ENCODE assay signal across 8 cellular contexts in the genomic region with DNA sequence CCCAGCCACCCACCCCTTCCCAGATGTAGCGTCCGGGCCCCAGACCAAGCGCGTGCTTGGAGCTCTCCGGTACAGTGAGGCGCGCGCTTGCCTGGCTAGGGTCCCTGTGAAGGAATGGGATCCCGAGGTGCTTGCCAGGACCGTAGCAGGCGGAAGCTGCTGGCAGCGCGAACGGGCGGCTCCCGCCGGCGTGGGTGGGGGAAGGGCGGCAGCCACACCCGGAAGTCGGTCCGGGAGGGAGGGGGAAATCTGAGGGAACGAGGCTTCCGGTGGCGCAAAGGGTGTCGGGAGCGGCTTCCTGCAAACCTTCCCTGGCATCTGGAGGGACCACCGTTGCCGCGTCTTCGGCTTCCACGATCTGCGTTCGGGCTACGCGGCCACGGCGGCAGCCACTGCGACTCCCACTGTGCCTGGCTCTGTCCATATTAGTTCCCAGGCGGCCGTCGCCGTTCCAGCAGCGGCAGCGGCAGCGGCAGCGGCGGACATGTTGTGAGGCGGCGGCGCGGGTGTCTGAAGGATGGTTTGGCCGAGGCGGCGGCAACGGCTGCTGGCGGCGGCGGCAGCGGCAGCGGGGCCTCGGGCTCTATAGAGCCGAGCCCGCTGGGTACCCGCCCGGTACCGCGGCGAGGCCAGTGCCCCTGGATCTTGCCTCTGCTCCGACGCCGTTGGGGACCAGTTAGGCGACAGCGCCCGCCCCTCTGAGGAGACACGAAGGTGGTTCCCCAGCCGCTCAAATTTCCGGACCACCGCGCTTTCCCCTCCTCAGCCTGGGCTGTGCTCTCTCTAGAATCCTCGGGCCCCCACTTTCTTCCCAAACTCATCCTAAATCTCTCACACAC. TPM values are rescaled to one million over a fixed set of nuclear protein-coding genes. Genes with fewer than 3 reads are reported as not detected.
DNase-seq lines count a peak whose midpoint lies in the region; ATAC-seq, FAIRE-seq and TF ChIP-seq lines count a peak whose summit lies in the region.

A gene (plus strand): TSS at position 275 of the 839 bp plus-strand sequence. CDS start 739 bp downstream, outside the sequence.

- TF ChIP-seq CTCF in OCI-LY1 (IDR thresholded peaks at IDR 0.05; ENCODE audit: low read length) = no peak
- no peak for TF ChIP-seq CTCF in endothelial cell of umbilical vein (IDR thresholded peaks at IDR 0.05; ENCODE audit: extremely low read depth in 1 of 2, insufficient read depth in 1 of 2, low read depth in 1 of 2, low read length in 2 of 2)

- FAIRE-seq in endothelial cell of umbilical vein (lab: Jason Lieb, UNC) = peak; percentile 80

- H4K20me1 ChIP-seq in OCI-LY1 (ENCODE audit: insufficient read depth, low read length) (peaks cover 10% of the 10 kb centered on the region; the same call in 1 of the 2 replicates), endothelial cell of umbilical vein (replicated peaks; ENCODE audit: control insufficient read depth, extremely low read depth, insufficient read depth, low read length) (no peaks in the 10 kb centered on the region)

- H3K79me2 ChIP-seq in OCI-LY1 (ENCODE audit: insufficient read depth, low read length) (peaks cover 67% of the 10 kb centered on the region), endothelial cell of umbilical vein (ENCODE audit: control insufficient read depth, insufficient read depth, low read length) (peaks cover 51% of the 10 kb centered on the region)

- BruUV-seq in endothelial cell of umbilical vein (replicated peaks; lab: Mats Ljungman, UMichigan) = no TSS peak

- H3K9me3 ChIP-seq in OCI-LY1 (ENCODE audit: low read length) = no peaks in the 10 kb centered on the region
- H3K9me3 ChIP-seq in endothelial cell of umbilical vein (replicated peaks; ENCODE audit: control insufficient read depth, insufficient read depth, low read length) = no peaks in the 10 kb centered on the region

- peak within 1 kb of the TSS; percentile 100 for H3K9ac ChIP-seq in OCI-LY1 (ENCODE audit: low read length)
- H3K9ac ChIP-seq in endothelial cell of umbilical vein (replicated peaks; ENCODE audit: extremely low read depth, insufficient read depth, low read length) = peak within 1 kb of the TSS; percentile 92

- H3K27me3 ChIP-seq in OCI-LY1 (ENCODE audit: insufficient read depth, low read length) = no peaks in the 10 kb centered on the region
- no peaks in the 10 kb centered on the region for H3K27me3 ChIP-seq in endothelial cell of umbilical vein (ENCODE audit: control insufficient read depth in 2 of 2, insufficient read depth in 2 of 2, low read length in 2 of 2)

- no peaks in the 10 kb centered on the region for H3K9me1 ChIP-seq in endothelial cell of umbilical vein (replicated peaks; ENCODE audit: control insufficient read depth, extremely low read depth, insufficient read depth, low read length)

- H3K4me1 ChIP-seq in OCI-LY1 (ENCODE audit: insufficient read depth, low read length, severe bottlenecking) (peaks cover 40% of the 10 kb centered on the region), endothelial cell of umbilical vein (ENCODE audit: control insufficient read depth, extremely low read depth, insufficient read depth, low read length) (peaks cover 22% of the 10 kb centered on the region)

- H3K36me3 ChIP-seq in OCI-LY1 (ENCODE audit: insufficient read depth, low read length) (peaks cover 27% of the 10 kb centered on the region), endothelial cell of umbilical vein (ENCODE audit: control insufficient read depth in 2 of 2, extremely low read depth in 1 of 2, insufficient read depth in 2 of 2, low read length in 2 of 2) (no peaks in the 10 kb centered on the region)

- no peaks in the 10 kb centered on the region for H3F3A ChIP-seq in OCI-LY1 (ENCODE audit: insufficient read depth, low read length)

- H3K9me2 ChIP-seq in OCI-LY1 (ENCODE audit: low read depth, low read length) = no peaks in the 10 kb centered on the region

- intact Hi-C loops in endothelial cell of umbilical vein (cut with micrococcal nuclease) = loop anchor here (1.0 to 5.0 kb wide), 7 partner anchors 42 to 563 kb away; a partner anchor contains a TSS

- H3K4me2 ChIP-seq in OCI-LY1 (ENCODE audit: low read length) = peak within 1 kb of the TSS; percentile 97
- peak within 1 kb of the TSS; percentile 99 for H3K4me2 ChIP-seq in endothelial cell of umbilical vein (ENCODE audit: insufficient read depth, low read length)

- peak within 1 kb of the TSS; percentile 79 for H3K27ac ChIP-seq in OCI-LY1 (ENCODE audit: low read depth, low read length, poor library complexity, severe bottlenecking)
- H3K27ac ChIP-seq in endothelial cell of umbilical vein (ENCODE audit: insufficient read depth, low read depth, low read length) = peak within 1 kb of the TSS; percentile 88

- peak; percentile 93 for TF ChIP-seq POLR2A in endothelial cell of umbilical vein (IDR thresholded peaks at IDR 0.05; ENCODE audit: low read depth, low read length)

- 0 out of 2 replicates have a peak within 1 kb of the TSS, but pooled peaks have one; percentile 56 for H2AFZ ChIP-seq in OCI-LY1 (ENCODE audit: low read length)
- H2AFZ ChIP-seq in endothelial cell of umbilical vein (ENCODE audit: low read depth, low read length) = peak within 1 kb of the TSS; percentile 56

- peak; percentile 98 for DNase-seq in DMS 273 (lab: John Stamatoyannopoulos, UW; ENCODE audit: unreplicated experiment)
- DNase-seq in HuH-7 (ENCODE audit: low spot score) = peak; percentile 93
- peak; percentile 86 for DNase-seq in activated T-cell treated with anti-CD3 and anti-CD28 coated beads for 1 hour (ENCODE audit: low read depth)
- peak; percentile 94 for DNase-seq in endothelial cell of umbilical vein (ENCODE audit: low read depth, low spot score)
- peak; percentile 93 for DNase-seq in midbrain (lab: John Stamatoyannopoulos, UW)
- peak; percentile 86 to 91 for DNase-seq in stimulated activated CD8-positive, alpha-beta memory T cell treated with anti-CD3 and anti-CD28 coated beads, Interleukin-15, amount 100 ng/mL, for 48 hours (ENCODE audit: low read depth in 2 of 2)

- POLR2A ChIA-PET in endothelial cell of umbilical vein (lab: Charles Lee) = interaction anchor here (0.8 to 2.0 kb wide), 3 partner anchors 8 to 41 kb away, joined by 3 to 6 read pairs (median 5); no protein-coding TSS in a partner anchor

- dilution Hi-C loops in endothelial cell of umbilical vein (cut with MboI; ENCODE audit: extremely low pct_ligation_motif_present, low sequenced_read_pairs) = no loop called here

- CTCF ChIA-PET in endothelial cell of umbilical vein (lab: Charles Lee) = interaction anchor here (0.9 to 2.7 kb wide), 6 partner anchors 9 to 164 kb away, joined by 3 to 34 read pairs (median 3); no protein-coding TSS in a partner anchor

- H3K4me3 ChIP-seq in OCI-LY1 (ENCODE audit: low read depth, low read length, poor library complexity, severe bottlenecking) = peak within 1 kb of the TSS; percentile 94
- H3K4me3 ChIP-seq in endothelial cell of umbilical vein (replicated peaks in 1 of 3; ENCODE audit: insufficient read depth in 1 of 3, low read depth in 1 of 3, low read length in 3 of 3) = peak within 1 kb of the TSS; percentile 89 to 99 (median 97)

- ATAC-seq in GM21515 (IDR thresholded peaks at IDR 0.05; ENCODE audit: unreplicated experiment) = peak; percentile 72

TF ChIP-seq in endothelial cell of umbilical vein, 7 proteins besides CTCF, POLR2A, EP300 and RAD21:
- TF ChIP-seq, protein P1, sequence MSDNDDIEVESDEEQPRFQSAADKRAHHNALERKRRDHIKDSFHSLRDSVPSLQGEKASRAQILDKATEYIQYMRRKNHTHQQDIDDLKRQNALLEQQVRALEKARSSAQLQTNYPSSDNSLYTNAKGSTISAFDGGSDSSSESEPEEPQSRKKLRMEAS (IDR thresholded peaks at IDR 0.05; ENCODE audit: insufficient read depth, insufficient read length) = peak; percentile 25
- TF ChIP-seq MYC (IDR thresholded peaks at IDR 0.05; ENCODE audit: low read depth, low read length) = peak; percentile 94
- no peak for TF ChIP-seq GATA2 (IDR thresholded peaks at IDR 0.05; ENCODE audit: insufficient read depth, insufficient read length, low read depth, low read length)
- peak; percentile 99 for TF ChIP-seq POLR2AphosphoS5 (IDR thresholded peaks at IDR 0.05; ENCODE audit: insufficient read depth, low read depth, low read length)

RNA-seq across cellular contexts. Expression of the gene that starts here (rescaled TPM):
- 49.4 and 52.2 TPM in 2 replicates for total RNA-seq in endothelial cell of umbilical vein
- polyA plus RNA-seq in endothelial cell of umbilical vein = 9.1 and 11.7 TPM in 2 replicates
- polyA plus RNA-seq in endothelial cell of umbilical vein (2011; cell fraction: cytosol; rRNA removed) = 20.7 and 20.8 TPM in 2 replicates
- 10.1 and 13.6 TPM in 2 replicates for polyA plus RNA-seq in endothelial cell of umbilical vein (2011; cell fraction: nucleus; rRNA removed)
- 27.8 and 40.9 TPM in 2 replicates for polyA plus RNA-seq in endothelial cell of umbilical vein (2012)
- polyA minus RNA-seq in endothelial cell of umbilical vein = 24.6 and 28.0 TPM in 2 replicates
- polyA minus RNA-seq in endothelial cell of umbilical vein (2011; cell fraction: cytosol; rRNA and poly(A)+ RNA removed) = 48.9 TPM
- polyA minus RNA-seq in endothelial cell of umbilical vein (2011; cell fraction: nucleus; rRNA and poly(A)+ RNA removed) = 13.8 and 20.2 TPM in 2 replicates

Comparison
In these comparisons a context has a peak if more than half of its experiments do, and no peak if none do; other contexts are left out.
1. Peak in every context shown above with its lines: DNase-seq, ATAC-seq, H3K4me3 ChIP-seq and H3K27ac ChIP-seq.